8 cellular contexts compared by ENCODE assay signal in genomic region chr6:148440877-148441453, GRCh38.
A peak's percentile ranks its signal among the peaks of the same experiment; 100 is the strongest.
DNase-seq lines count a peak whose midpoint lies in the region; ATAC-seq, FAIRE-seq and TF ChIP-seq lines count a peak whose summit lies in the region.

No MANE protein-coding gene starts in this region.

- TSS peak; percentile 46 for BruUV-seq in endothelial cell of umbilical vein (replicated peaks; lab: Mats Ljungman, UMichigan)

- no peak for TF ChIP-seq POLR2A in endothelial cell of umbilical vein (IDR thresholded peaks at IDR 0.05; ENCODE audit: low read depth, low read length)

- no peaks in the 10 kb centered on the region for H3K9me3 ChIP-seq in endothelial cell of umbilical vein (replicated peaks; ENCODE audit: control insufficient read depth, insufficient read depth, low read length)

- no peak overlapping the region for H3K4me3 ChIP-seq in endothelial cell of umbilical vein (replicated peaks in 1 of 3; ENCODE audit: insufficient read depth in 1 of 3, low read depth in 1 of 3, low read length in 3 of 3)

- no peak overlapping the region for H2AFZ ChIP-seq in endothelial cell of umbilical vein (ENCODE audit: low read depth, low read length)

- peak; percentile 76 for FAIRE-seq in endothelial cell of umbilical vein (lab: Jason Lieb, UNC)

- no peaks in the 10 kb centered on the region for H3K9me1 ChIP-seq in endothelial cell of umbilical vein (replicated peaks; ENCODE audit: control insufficient read depth, extremely low read depth, insufficient read depth, low read length)

- peaks cover 57% of the 10 kb centered on the region for H3K79me2 ChIP-seq in endothelial cell of umbilical vein (ENCODE audit: control insufficient read depth, insufficient read depth, low read length)

- POLR2A ChIA-PET in endothelial cell of umbilical vein (lab: Charles Lee): interaction anchor here (0.8 to 1.6 kb wide), 6 partner anchors 12 to 97 kb away, joined by 3 to 5 read pairs (median 4); no protein-coding TSS in a partner anchor

- CTCF ChIA-PET in endothelial cell of umbilical vein (lab: Charles Lee): interaction anchor here (0.6 to 1.4 kb wide), 15 partner anchors 11 to 935 kb away, joined by 3 to 9 read pairs (median 4); no protein-coding TSS in a partner anchor

- ATAC-seq in HG02588 (IDR thresholded peaks at IDR 0.05; ENCODE audit: unreplicated experiment): no peak
- no peak for ATAC-seq in HG02623 (IDR thresholded peaks at IDR 0.05; ENCODE audit: unreplicated experiment)

- peak overlapping the region; percentile 98 for H3K27ac ChIP-seq in endothelial cell of umbilical vein (ENCODE audit: insufficient read depth, low read depth, low read length)

- in situ Hi-C loops in Caki2 (cut with HindIII; ENCODE audit: low pct_unique_long_range_greater_than_20kb, low sequenced_read_pairs) (no loop called here), KBM-7 (cut with MboI; ENCODE audit: low pct_unique_long_range_greater_than_20kb, low sequenced_read_pairs) (no loop called here)

- dilution Hi-C loops in endothelial cell of umbilical vein (cut with MboI; ENCODE audit: extremely low pct_ligation_motif_present, low sequenced_read_pairs): no loop called here

- H4K20me1 ChIP-seq in endothelial cell of umbilical vein (replicated peaks; ENCODE audit: control insufficient read depth, extremely low read depth, insufficient read depth, low read length): no peaks in the 10 kb centered on the region

- H3K4me2 ChIP-seq in endothelial cell of umbilical vein (ENCODE audit: insufficient read depth, low read length): peak overlapping the region; percentile 57

- intact Hi-C loops in endothelial cell of umbilical vein (cut with micrococcal nuclease): loop anchor here (1.0 kb wide), 8 partner anchors 14 to 174 kb away; partner anchors contain the start of gene SASH1

- no peak for TF ChIP-seq CTCF in endothelial cell of umbilical vein (IDR thresholded peaks at IDR 0.05; ENCODE audit: extremely low read depth in 1 of 2, insufficient read depth in 1 of 2, low read depth in 1 of 2, low read length in 2 of 2)

- peak overlapping the region; percentile 93 for H3K9ac ChIP-seq in endothelial cell of umbilical vein (replicated peaks; ENCODE audit: extremely low read depth, insufficient read depth, low read length)

- peaks cover 62% of the 10 kb centered on the region for H3K4me1 ChIP-seq in endothelial cell of umbilical vein (ENCODE audit: control insufficient read depth, extremely low read depth, insufficient read depth, low read length)

- peaks cover 0 to 2% of the 10 kb centered on the region in 2 experiments for H3K36me3 ChIP-seq in endothelial cell of umbilical vein (ENCODE audit: control insufficient read depth in 2 of 2, extremely low read depth in 1 of 2, insufficient read depth in 2 of 2, low read length in 2 of 2)

- DNase-seq in Caki2 (ENCODE audit: low read depth) (peak; percentile 81), NCI-H524 treated with DMSO at 0.1 percent for 48 hours (lab: John Stamatoyannopoulos, UW) (peak; percentile 54), endothelial cell of umbilical vein (ENCODE audit: low read depth, low spot score) (peak; percentile 86), occipital lobe (lab: John Stamatoyannopoulos, UW) (peak; percentile 71), KBM-7 (no peak)
- no peak for DNase-seq in activated CD4-positive, CD25-positive, alpha-beta regulatory T cell (lab: John Stamatoyannopoulos, UW)

- H3K27me3 ChIP-seq in endothelial cell of umbilical vein (ENCODE audit: control insufficient read depth in 2 of 2, insufficient read depth in 2 of 2, low read length in 2 of 2): no peaks in the 10 kb centered on the region

TF ChIP-seq in endothelial cell of umbilical vein, 7 proteins besides CTCF, POLR2A, EP300 and RAD21:
- TF ChIP-seq MYC (IDR thresholded peaks at IDR 0.05; ENCODE audit: low read depth, low read length) (peak; percentile 96), POLR2AphosphoS5 (IDR thresholded peaks at IDR 0.05; ENCODE audit: insufficient read depth, low read depth, low read length) (no peak), MAX (IDR thresholded peaks at IDR 0.05; ENCODE audit: insufficient read depth, insufficient read length) (peak; percentile 90), JUN (IDR thresholded peaks at IDR 0.05; ENCODE audit: borderline replicate concordance, insufficient read depth, insufficient read length, low read depth) (peak; percentile 25)

Comparison
In these comparisons a context has a peak if more than half of its experiments do, and no peak if none do; other contexts are left out.
1. DNase-seq: peak in Caki2 (single experiment), NCI-H524 treated with DMSO at 0.1 percent for 48 hours (single experiment), endothelial cell of umbilical vein (single experiment) and occipital lobe (single experiment); none in KBM-7 (single experiment) and activated CD4-positive, CD25-positive, alpha-beta regulatory T cell (0 of 4).